Comparison of ENCODE assay signal across 9 cellular contexts in the genomic region with DNA sequence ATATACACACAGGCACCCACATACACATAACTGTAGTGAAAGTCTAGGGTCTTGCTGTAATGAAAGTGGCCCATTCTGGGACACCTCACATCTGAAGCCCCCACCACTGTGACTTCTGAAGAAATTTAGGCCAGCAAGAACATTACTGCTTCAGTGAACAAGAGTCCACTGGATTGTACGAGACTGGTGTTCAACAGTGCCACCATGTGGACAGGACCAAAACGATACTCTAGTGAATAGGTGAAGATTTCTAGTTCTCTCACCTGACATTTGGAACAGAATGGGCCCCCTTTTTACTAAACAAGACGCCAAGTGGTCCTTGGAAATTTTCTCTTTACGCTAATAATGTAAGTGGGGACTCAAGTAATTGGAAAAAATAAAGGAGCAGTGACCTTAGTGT.
DNase-seq lines count a peak whose midpoint lies in the region; ATAC-seq and TF ChIP-seq lines count a peak whose summit lies in the region.
"Had no signal": no experiment of that assay in that cellular context is flagged by ENCODE, and none has a peak within 500 bp of the region (broad histone marks: within the 10 kb centered on the region; RNA-seq: fewer than 3 reads in every experiment).

No MANE protein-coding gene starts in this region.

- H3K4me3 ChIP-seq in MG63 (no peak overlapping the region), psoas muscle (no peak overlapping the region), right atrium auricular region (no peak overlapping the region)

- ATAC-seq in psoas muscle (no peak), GM19324 (IDR thresholded peaks at IDR 0.05; ENCODE audit: low FRiP score, unreplicated experiment) (no peak), GM19035 (IDR thresholded peaks at IDR 0.05; ENCODE audit: unreplicated experiment) (no peak)

- no peak overlapping the region for H3K27ac ChIP-seq in psoas muscle
- no peak overlapping the region for H3K27ac ChIP-seq in right atrium auricular region

- H3K9me3 ChIP-seq in MG63: peaks cover 28% of the 10 kb centered on the region
- peaks cover 21% of the 10 kb centered on the region for H3K9me3 ChIP-seq in psoas muscle
- peaks cover 0 to 21% of the 10 kb centered on the region in 2 donors for H3K9me3 ChIP-seq in right atrium auricular region

- no peaks in the 10 kb centered on the region for H3K27me3 ChIP-seq in MG63
- no peaks in the 10 kb centered on the region for H3K27me3 ChIP-seq in psoas muscle (ENCODE audit: insufficient read depth in 3 of 3, low read length in 2 of 3)
- H3K27me3 ChIP-seq in right atrium auricular region: no peaks in the 10 kb centered on the region

- no peaks in the 10 kb centered on the region for H3K36me3 ChIP-seq in MG63
- no peaks in the 10 kb centered on the region for H3K36me3 ChIP-seq in psoas muscle (ENCODE audit: insufficient read depth in 1 of 2, low read depth in 1 of 2)
- no peaks in the 10 kb centered on the region for H3K36me3 ChIP-seq in right atrium auricular region

- H3K4me1 ChIP-seq in psoas muscle: no peaks in the 10 kb centered on the region
- no peaks in the 10 kb centered on the region for H3K4me1 ChIP-seq in right atrium auricular region

- intact Hi-C loops in psoas muscle (cut with DNase I): no loop called here

- peak; percentile 31 to 35 for DNase-seq in activated T-cell treated with anti-CD3 and anti-CD28 coated beads, Interleukin-2, amount 50 U/mL, for 48 hours
- no peak for DNase-seq in activated T-cell treated with anti-CD3 and anti-CD28 coated beads, Interleukin-2, amount 50 U/mL, for 1 hour
- DNase-seq in MG63 (peak; percentile 16), dermis blood vessel endothelial cell (peak; percentile 35), psoas muscle (no peak), right atrium auricular region (ENCODE audit: low spot score) (no peak)
- DNase-seq: NCI-H446 treated with DMSO at 0.1 percent for 48 hours had no signal

- TF ChIP-seq CTCF in psoas muscle (IDR thresholded peaks at IDR 0.05) (peak; percentile 10), right atrium auricular region (IDR thresholded peaks at IDR 0.05) (no peak)

- WGBS in psoas muscle, 3 donors: 70 to 78% (median 72%) methylated on average over 4 of the region's 4 CpGs

Comparison
In these comparisons a context has a peak if more than half of its experiments do, and no peak if none do; other contexts are left out.
1. DNase-seq: peak in activated T-cell treated with anti-CD3 and anti-CD28 coated beads, Interleukin-2, amount 50 U/mL, for 48 hours (2 of 2), MG63 (single experiment) and dermis blood vessel endothelial cell (single experiment); none in activated T-cell treated with anti-CD3 and anti-CD28 coated beads, Interleukin-2, amount 50 U/mL, for 1 hour (single experiment), psoas muscle (0 of 2) and right atrium auricular region (single experiment).